ENCODE assay signal across 31 cellular contexts in the genomic region with DNA sequence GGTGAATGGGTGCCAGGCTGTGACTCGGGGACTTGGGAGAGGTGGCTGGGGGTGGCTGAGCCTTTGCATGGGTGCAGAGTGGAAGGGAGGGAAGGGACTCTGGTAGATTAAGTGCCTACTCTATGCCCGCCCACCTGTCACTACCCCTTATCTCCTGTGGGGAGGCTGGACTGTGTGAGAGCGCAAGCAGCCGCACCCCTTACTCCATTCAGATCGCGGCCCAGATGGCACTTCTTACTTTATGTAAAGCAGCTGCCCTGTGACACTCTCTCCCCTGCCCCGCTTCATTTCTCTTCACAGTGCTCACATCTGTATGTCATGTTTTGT. TPM values are rescaled to one million over a fixed set of nuclear protein-coding genes. Genes with fewer than 3 reads are reported as not detected.
DNase-seq lines count a peak whose midpoint lies in the region; ATAC-seq, FAIRE-seq and TF ChIP-seq lines count a peak whose summit lies in the region.
"Had no signal": no experiment of that assay in that cellular context is flagged by ENCODE, and none has a peak within 500 bp of the region (broad histone marks: within the 10 kb centered on the region; RNA-seq: fewer than 3 reads in every experiment).

No MANE protein-coding gene starts in this region.

- no peaks in the 10 kb centered on the region for H3K9me2 ChIP-seq in MM.1S (replicated peaks; ENCODE audit: insufficient read depth, low read length)

- H3K27me3 ChIP-seq in pancreas (no peaks in the 10 kb centered on the region), MM.1S (replicated peaks; ENCODE audit: insufficient read depth, low read length) (peaks cover 64% of the 10 kb centered on the region), heart right ventricle (peaks cover 4 to 48% (median 9%) of the 10 kb centered on the region in 7 donors), ascending aorta (no peaks in the 10 kb centered on the region)

- H3K9ac ChIP-seq in SK-N-MC (ENCODE audit: insufficient read length): no peak overlapping the region
- H3K9ac ChIP-seq in MM.1S (ENCODE audit: low read length): no peak overlapping the region
- H3K9ac ChIP-seq: parathyroid adenoma had no signal

- H3K4me1 ChIP-seq in pancreas (peaks cover 3 to 5% (median 5%) of the 10 kb centered on the region in 3 donors), MM.1S (ENCODE audit: low read length) (no peaks in the 10 kb centered on the region), heart right ventricle (peaks cover 0 to 6% (median 0%) of the 10 kb centered on the region in 9 donors), ascending aorta (no peaks in the 10 kb centered on the region)
- H3K4me1 ChIP-seq: parathyroid adenoma had no signal

- WGBS in pancreas, 2 donors: 15 to 17% methylated on average over 7 of the region's 7 CpGs
- WGBS in heart right ventricle, 2 donors: 33 to 37% methylated on average over 7 of the region's 7 CpGs

- FAIRE-seq in pancreas (lab: Jason Lieb, UNC): no peak
- FAIRE-seq: D721Med had no signal

- TF ChIP-seq CTCF in pancreas (IDR thresholded peaks at IDR 0.05): no peak
- no peak for TF ChIP-seq CTCF in MM.1S (IDR thresholded peaks at IDR 0.05; ENCODE audit: low read length)
- no peak for TF ChIP-seq CTCF in heart right ventricle (IDR thresholded peaks at IDR 0.05)
- TF ChIP-seq CTCF in ascending aorta (IDR thresholded peaks at IDR 0.05): no peak

- peaks cover 7% of the 10 kb centered on the region for H3F3A ChIP-seq in MM.1S (ENCODE audit: insufficient read depth, low read length)

- H3K36me3 ChIP-seq in SK-N-MC (ENCODE audit: insufficient read depth, low read length) (no peaks in the 10 kb centered on the region), pancreas (no peaks in the 10 kb centered on the region), MM.1S (replicated peaks; ENCODE audit: insufficient read depth, low read length) (no peaks in the 10 kb centered on the region), heart right ventricle (no peaks in the 10 kb centered on the region), ascending aorta (no peaks in the 10 kb centered on the region)
- H3K36me3 ChIP-seq: heart left ventricle had no signal

- no peaks in the 10 kb centered on the region for H3K79me2 ChIP-seq in MM.1S (ENCODE audit: low read length)
- H3K79me2 ChIP-seq: parathyroid adenoma had no signal

- H4K20me1 ChIP-seq in MM.1S (ENCODE audit: insufficient read depth, low read length): no peaks in the 10 kb centered on the region

- intact Hi-C loops in pancreas (cut with DNase I): loop anchor here in 1 of 3 donors (10.0 kb wide), 1 partner anchor 54 kb away; the partner anchor contains the start of gene SLC17A7
- intact Hi-C loops in heart right ventricle (cut with DNase I): loop anchor here in 5 of 10 donors (5.0 to 10.0 kb wide), 5 partner anchors 46 to 181 kb away; partner anchors contain the start of gene SLC17A7 (in 1 of the 5)
- intact Hi-C loops in ascending aorta (cut with DNase I): loop anchor here (5.0 kb wide), 1 partner anchor 156 kb away; no protein-coding TSS in a partner anchor

- H3K27ac ChIP-seq in SK-N-MC (peak overlapping the region; percentile 64), pancreas (peak overlapping the region; percentile 65 to 85 (median 76)), MM.1S (ENCODE audit: low read length) (no peak overlapping the region), heart right ventricle (no peak overlapping the region), ascending aorta (no peak overlapping the region)
- H3K27ac ChIP-seq: C4-2B, heart left ventricle, parathyroid adenoma had no signal

- no peak overlapping the region for H3K4me2 ChIP-seq in MM.1S (ENCODE audit: low read depth, low read length)

- DNase-seq in NCI-H1417 (lab: John Stamatoyannopoulos, UW) (peak in 2 of 3 experiments; percentile 8 to 43), NCI-H1417 treated with DMSO at 0.1 percent for 48 hours (lab: John Stamatoyannopoulos, UW) (no peak), NAMALWA (ENCODE audit: low spot score) (peak; percentile 87), SK-N-MC (ENCODE audit: low read depth, low spot score) (no peak), pancreas (peak in 2 of 6 donors; percentile 74 to 84), MM.1S (no peak), heart right ventricle (no peak), ascending aorta (ENCODE audit: low spot score in 2 of 2) (no peak)
- DNase-seq: activated CD4-positive, alpha-beta T cell treated with anti-CD3 and anti-CD28 coated beads for 48 hours; aorta; central memory CD4-positive, alpha-beta T cell; GF-D8; heart left ventricle; NCI-H1105; NCI-H2107; NCI-H748 treated with DMSO at 0.1 percent for 48 hours; SHP77 treated with DMSO at 0.1 percent for 48 hours; T-helper 1 cell had no signal

- H3K4me3 ChIP-seq in SK-N-MC (no peak overlapping the region), pancreas (peak overlapping the region in 2 of 4 donors; percentile 31 to 32), MM.1S (ENCODE audit: low read length) (no peak overlapping the region), heart right ventricle (no peak overlapping the region), ascending aorta (no peak overlapping the region)
- H3K4me3 ChIP-seq: heart left ventricle had no signal

- H3K9me3 ChIP-seq in SK-N-MC (ENCODE audit: low read depth, low read length) (no peaks in the 10 kb centered on the region), pancreas (no peaks in the 10 kb centered on the region), MM.1S (replicated peaks; ENCODE audit: insufficient read depth, low read length) (no peaks in the 10 kb centered on the region), heart right ventricle (no peaks in the 10 kb centered on the region), ascending aorta (no peaks in the 10 kb centered on the region)
- H3K9me3 ChIP-seq: heart left ventricle had no signal

- ATAC-seq in pancreas: peak; percentile 83 to 88 (median 84)
- ATAC-seq in heart right ventricle: no peak

- H2AFZ ChIP-seq in MM.1S (ENCODE audit: low read length): no peak overlapping the region
- H2AFZ ChIP-seq: parathyroid adenoma had no signal

RNA-seq across cellular contexts. Expression of gene KASH5, which starts 2.9 kb away (rescaled TPM):
- total RNA-seq in pancreas (1 to 10 TPM; 1.3 to 3.3 (median 2.7) TPM), heart right ventricle (not detected), ascending aorta (not detected)
- polyA plus RNA-seq in pancreas (1 to 10 TPM; 1.2 to 1.7 TPM), heart right ventricle (not detected)
- total RNA-seq: aorta, dermis microvascular lymphatic vessel endothelial cell, heart left ventricle, HT1080, LHCN-M2, mesothelial cell of epicardium, PC-3, subcutaneous adipose tissue, urinary bladder had no signal
- polyA plus RNA-seq: aorta, heart left ventricle, urinary bladder had no signal

RNA-seq across cellular contexts. Expression of gene DKKL1, which starts 27.3 kb away (rescaled TPM):
- total RNA-seq in pancreas: 1 to 10 TPM in 1 of 6 donors, under 1 TPM in 3, not detected in 2; 0.41 to 1.3 (median 0.53) TPM
- under 1 TPM in 1 of 2 donors, not detected in 1; 0.12 TPM for polyA plus RNA-seq in pancreas
- total RNA-seq in heart right ventricle: under 1 TPM in 3 of 10 donors, not detected in 7; 0.22 to 0.54 (median 0.26) TPM
- polyA plus RNA-seq in heart right ventricle: under 1 TPM in 1 of 2 donors, not detected in 1; 0.20 TPM
- total RNA-seq in ascending aorta: not detected
- total RNA-seq: activated CD8-positive, alpha-beta memory T cell treated with anti-CD3 and anti-CD28 coated beads, Interleukin-2, amount 10 ng/mL, durations not matched to agents 7 days and 5 days; HT1080; natural killer cell treated with Interleukin-12 subunit alpha and Interleukin-12 subunit beta and Interleukin-15 and Interleukin-18, amount 100 ng/mL, for 72 hours; urinary bladder had no signal
- polyA plus RNA-seq: aorta had no signal

RNA-seq across cellular contexts. Expression of gene TEAD2, which starts 28.7 kb away (rescaled TPM):
- total RNA-seq in pancreas (10 to 100 TPM; 10.5 to 30.6 (median 12.6) TPM), heart right ventricle (10 to 100 TPM; 34.1 to 67.8 (median 45.1) TPM), ascending aorta (51.4 TPM)
- polyA plus RNA-seq in pancreas (10 to 100 TPM; 16.0 to 16.8 TPM), heart right ventricle (10 to 100 TPM; 43.5 to 50.5 TPM)
- total RNA-seq: activated CD8-positive, alpha-beta memory T cell treated with anti-CD3 and anti-CD28 coated beads, Interleukin-2, amount 10 ng/mL, durations not matched to agents 7 days and 5 days; natural killer cell treated with Interleukin-12 subunit alpha and Interleukin-12 subunit beta and Interleukin-15 and Interleukin-18, amount 100 ng/mL, for 72 hours had no signal

RNA-seq across cellular contexts. Expression of gene PTH2, which starts 32.3 kb away (rescaled TPM):
- not detected for total RNA-seq in pancreas
- not detected for polyA plus RNA-seq in pancreas
- not detected for total RNA-seq in heart right ventricle
- not detected for polyA plus RNA-seq in heart right ventricle
- not detected for total RNA-seq in ascending aorta
- total RNA-seq: A673; activated CD8-positive, alpha-beta memory T cell treated with anti-CD3 and anti-CD28 coated beads, Interleukin-2, amount 10 ng/mL, durations not matched to agents 7 days and 5 days; aorta; dermis microvascular lymphatic vessel endothelial cell; heart left ventricle; HT1080; LHCN-M2; mesothelial cell of epicardium; natural killer cell treated with Interleukin-12 subunit alpha and Interleukin-12 subunit beta and Interleukin-15 and Interleukin-18, amount 100 ng/mL, for 72 hours; PC-3; subcutaneous adipose tissue; urinary bladder had no signal
- polyA plus RNA-seq: aorta, heart left ventricle, urinary bladder had no signal

RNA-seq across cellular contexts. Expression of gene GFY, which starts 34.2 kb away (rescaled TPM):
- total RNA-seq in pancreas: not detected
- not detected for polyA plus RNA-seq in pancreas
- total RNA-seq in heart right ventricle: not detected
- polyA plus RNA-seq in heart right ventricle: under 1 TPM in 1 of 2 donors, not detected in 1; 0.13 TPM
- total RNA-seq in ascending aorta: not detected
- total RNA-seq: A673; activated CD8-positive, alpha-beta memory T cell treated with anti-CD3 and anti-CD28 coated beads, Interleukin-2, amount 10 ng/mL, durations not matched to agents 7 days and 5 days; aorta; dermis microvascular lymphatic vessel endothelial cell; heart left ventricle; HT1080; LHCN-M2; mesothelial cell of epicardium; natural killer cell treated with Interleukin-12 subunit alpha and Interleukin-12 subunit beta and Interleukin-15 and Interleukin-18, amount 100 ng/mL, for 72 hours; PC-3; subcutaneous adipose tissue; urinary bladder had no signal
- polyA plus RNA-seq: aorta, urinary bladder had no signal

Comparison
In these comparisons a context has a peak if more than half of its experiments do, and no peak if none do; other contexts are left out.
1. DNase-seq: peak in NCI-H1417 (2 of 3) and NAMALWA (single experiment); none in NCI-H1417 treated with DMSO at 0.1 percent for 48 hours (single experiment), SK-N-MC (single experiment), MM.1S (single experiment), heart right ventricle (0 of 2) and ascending aorta (0 of 2).
2. H3K27ac ChIP-seq: peak in SK-N-MC (single experiment) and pancreas (4 of 4); none in MM.1S (single experiment), heart right ventricle (0 of 10) and ascending aorta (0 of 2).
3. ATAC-seq: peak in pancreas (4 of 4); none in heart right ventricle (0 of 8).